Comparison of ENCODE assay signal across 19 cellular contexts in genomic region chr1:162502077-162502476, GRCh38.
"Had no signal": no experiment of that assay in that cellular context is flagged by ENCODE, and none has a peak within 500 bp of the region (broad histone marks: within the 10 kb centered on the region; RNA-seq: fewer than 3 reads in every experiment).

No MANE protein-coding gene starts in this region.

- H3K36me3 Mint-ChIP-seq: natural killer cell had no signal

- H3K4me3 Mint-ChIP-seq: stimulated activated effector memory CD8-positive, alpha-beta T cell treated with anti-CD3 and anti-CD28 coated beads, Interleukin-12 subunit alpha, Interleukin-12 subunit beta, amount 100 ng/mL, for 72 hours had no signal

- H3K9me3 Mint-ChIP-seq: natural killer cell; stimulated activated effector memory CD8-positive, alpha-beta T cell treated with anti-CD3 and anti-CD28 coated beads, Interleukin-12 subunit alpha, Interleukin-12 subunit beta, amount 100 ng/mL, for 72 hours had no signal

- H3K27me3 Mint-ChIP-seq: progenitor cell of endocrine pancreas had no signal

- H3K36me3 ChIP-seq: uterus had no signal

- ATAC-seq: heart right ventricle; mucosa of descending colon; natural killer cell; pancreas; right cardiac atrium; stimulated activated effector memory CD8-positive, alpha-beta T cell treated with anti-CD3 and anti-CD28 coated beads, Interleukin-12 subunit alpha, Interleukin-12 subunit beta, amount 100 ng/mL, for 72 hours; stimulated activated naive CD8-positive, alpha-beta T cell treated with anti-CD3 and anti-CD28 coated beads, Interleukin-15, Interleukin-2, amounts not matched to agents 100 U/mL and 50 U/mL, for 24 hours had no signal

- H3K27me3 ChIP-seq: dorsolateral prefrontal cortex, heart right ventricle, pancreas, suprapubic skin, thyroid gland, upper lobe of left lung, uterus had no signal

- H3K4me3 ChIP-seq: heart right ventricle, mucosa of descending colon, pancreas, smooth muscle cell, suprapubic skin, thyroid gland, upper lobe of left lung, uterus had no signal

- H3K9me3 ChIP-seq: heart right ventricle, mucosa of descending colon, pancreas, suprapubic skin, thyroid gland, upper lobe of left lung, uterus had no signal

- H3K27ac Mint-ChIP-seq: natural killer cell; progenitor cell of endocrine pancreas; stimulated activated effector memory CD8-positive, alpha-beta T cell treated with anti-CD3 and anti-CD28 coated beads, Interleukin-12 subunit alpha, Interleukin-12 subunit beta, amount 100 ng/mL, for 72 hours had no signal

- H3K4me2 ChIP-seq: smooth muscle cell had no signal

- H3K4me1 ChIP-seq: uterus had no signal

- H3K27ac ChIP-seq: dorsolateral prefrontal cortex, heart right ventricle, pancreas, suprapubic skin, thyroid gland, upper lobe of left lung, uterus had no signal

- DNase-seq: cortex of kidney; dorsolateral prefrontal cortex; effector CD8-positive, alpha-beta T cell; heart right ventricle; hypothalamus; kidney glomerular epithelial cell; mucosa of descending colon; natural killer cell; pancreas; right cardiac atrium; stimulated activated CD4-positive, alpha-beta T cell treated with anti-CD3 and anti-CD28 coated beads, Interleukin-2, amount 100 ng/mL, for 48 hours; stimulated activated naive CD8-positive, alpha-beta T cell treated with anti-CD3 and anti-CD28 coated beads, Interleukin-15, Interleukin-2, amounts not matched to agents 100 U/mL and 50 U/mL, for 24 hours; thyroid gland; upper lobe of left lung; uterus had no signal
